38 cellular contexts compared by ENCODE assay signal in genomic region chr20:6674831-6675230, GRCh38.
"Had no signal": no experiment of that assay in that cellular context is flagged by ENCODE, and none has a peak within 500 bp of the region (broad histone marks: within the 10 kb centered on the region; RNA-seq: fewer than 3 reads in every experiment).

No MANE protein-coding gene starts in this region.

- H3K27ac ChIP-seq: ascending aorta, cardiac muscle cell, VCaP had no signal

- H3K4me1 ChIP-seq: ascending aorta had no signal

- H3K9me3 Mint-ChIP-seq: activated B cell treated with CpG ODN at 0.5 μM for 24 hours; activated CD4-positive, alpha-beta T cell treated with anti-CD3 and anti-CD28 coated beads, Interleukin-2, amount 10 ng/mL, durations not matched to agents 24 days and 14 days; activated CD8-positive, alpha-beta T cell treated with anti-CD3 and anti-CD28 coated beads for 36 hours; activated naive CD4-positive, alpha-beta T cell treated with anti-CD3 and anti-CD28 coated beads, Interleukin-2, amount 50 U/mL, for 24 hours; activated naive CD8-positive, alpha-beta T cell treated with anti-CD3 and anti-CD28 coated beads, Interleukin-2, amount 10 ng/mL, durations not matched to agents 7 days and 5 days; activated T-helper 2 cell treated with anti-CD3 and anti-CD28 coated beads, Interferon-gamma antibody, Interleukin-2, Interleukin-4, amounts not matched to agents 10 μg/mL and 5 μg/mL and 100 μg/mL, durations not matched to agents 14 hours and 24 hours and 36 hours; brain; T-helper 1 cell treated with Interleukin-12 subunit alpha and Interleukin-12 subunit beta and Interleukin-4 antibody, amounts not matched to agents 30 μg/mL and 1 μg/mL, for 36 hours had no signal

- H3K9me3 ChIP-seq: ascending aorta had no signal

- H3K4me1 Mint-ChIP-seq: activated B cell treated with CpG ODN at 0.5 μM for 24 hours; activated CD4-positive, alpha-beta T cell treated with anti-CD3 and anti-CD28 coated beads, Interleukin-2, amount 10 ng/mL, durations not matched to agents 24 days and 14 days; activated CD8-positive, alpha-beta memory T cell treated with anti-CD3 and anti-CD28 coated beads, Interleukin-2, amount 10 ng/mL, durations not matched to agents 7 days and 5 days; activated naive CD4-positive, alpha-beta T cell treated with anti-CD3 and anti-CD28 coated beads, Interleukin-2, amount 10 ng/mL, durations not matched to agents 7 days and 5 days; activated naive CD4-positive, alpha-beta T cell treated with anti-CD3 and anti-CD28 coated beads, Interleukin-2, amount 50 U/mL, for 24 hours; activated naive CD8-positive, alpha-beta T cell treated with anti-CD3 and anti-CD28 coated beads, Interleukin-2, amount 10 ng/mL, durations not matched to agents 7 days and 5 days; activated naive CD8-positive, alpha-beta T cell treated with anti-CD3 and anti-CD28 coated beads, Interleukin-2, amount 50 U/mL, for 24 hours; brain; central memory CD8-positive, alpha-beta T cell had no signal

- H3K27me3 ChIP-seq: ascending aorta, cardiac muscle cell had no signal

- FAIRE-seq: bronchial epithelial cell, TTC549 had no signal

- H3K27me3 Mint-ChIP-seq: activated B cell treated with CpG ODN at 0.5 μM for 24 hours; activated CD4-positive, alpha-beta memory T cell treated with anti-CD3 and anti-CD28 coated beads for 36 hours; activated CD4-positive, alpha-beta T cell treated with anti-CD3 and anti-CD28 coated beads, Interleukin-2, amount 10 ng/mL, durations not matched to agents 24 days and 14 days; activated CD8-positive, alpha-beta memory T cell treated with anti-CD3 and anti-CD28 coated beads, Interleukin-2, amount 10 ng/mL, durations not matched to agents 7 days and 5 days; activated CD8-positive, alpha-beta T cell treated with anti-CD3 and anti-CD28 coated beads for 36 hours; activated naive CD4-positive, alpha-beta T cell treated with anti-CD3 and anti-CD28 coated beads, Interleukin-2, amount 10 ng/mL, durations not matched to agents 7 days and 5 days; activated naive CD4-positive, alpha-beta T cell treated with anti-CD3 and anti-CD28 coated beads, Interleukin-2, amount 50 U/mL, for 24 hours; activated naive CD8-positive, alpha-beta T cell treated with anti-CD3 and anti-CD28 coated beads, Interleukin-2, amount 10 ng/mL, durations not matched to agents 7 days and 5 days; activated naive CD8-positive, alpha-beta T cell treated with anti-CD3 and anti-CD28 coated beads, Interleukin-2, amount 50 U/mL, for 24 hours; activated T-cell treated with anti-CD3 and anti-CD28 coated beads, Interleukin-2, amount 50 U/mL, for 24 hours; central memory CD8-positive, alpha-beta T cell had no signal

- DNase-seq: activated B cell treated with CpG ODN at 0.5 μM for 24 hours; activated CD4-positive, alpha-beta memory T cell treated with anti-CD3 and anti-CD28 coated beads for 36 hours; activated CD4-positive, alpha-beta T cell treated with anti-CD3 and anti-CD28 coated beads for 4 hours; activated CD4-positive, alpha-beta T cell treated with anti-CD3 and anti-CD28 coated beads, Interleukin-2, amount 10 ng/mL, durations not matched to agents 24 days and 14 days; activated CD4-positive, alpha-beta T cell treated with anti-CD3 and anti-CD28 coated beads, Interleukin-2, amount 50 U/mL, for 1 hour; activated CD4-positive, alpha-beta T cell treated with anti-CD3 and anti-CD28 coated beads, Interleukin-2, amount 50 U/mL, for 4 hours; activated CD4-positive, CD25-positive, alpha-beta regulatory T cell treated with anti-CD3 and anti-CD28 coated beads, Interleukin-2, amount 50 U/mL, for 72 hours; activated CD8-positive, alpha-beta memory T cell treated with anti-CD3 and anti-CD28 coated beads for 24 hours; activated CD8-positive, alpha-beta memory T cell treated with anti-CD3 and anti-CD28 coated beads, Interleukin-2, amount 10 ng/mL, durations not matched to agents 7 days and 5 days; activated CD8-positive, alpha-beta memory T cell treated with anti-CD3 and anti-CD28 coated beads, Interleukin-2, amount 50 U/mL, for 48 hours; activated CD8-positive, alpha-beta T cell treated with anti-CD3 and anti-CD28 coated beads for 36 hours; activated effector memory CD4-positive, alpha-beta T cell treated with Interleukin-2 at 50 U/mL for 16 hours; activated gamma-delta T cell; activated naive CD4-positive, alpha-beta T cell treated with anti-CD3 and anti-CD28 coated beads, Interleukin-2, amount 10 ng/mL, durations not matched to agents 7 days and 5 days; activated naive CD4-positive, alpha-beta T cell treated with Interleukin-2 at 50 U/mL for 16 hours; activated naive CD8-positive, alpha-beta T cell treated with anti-CD3 and anti-CD28 coated beads, Interleukin-2, amount 10 ng/mL, durations not matched to agents 7 days and 5 days; activated naive CD8-positive, alpha-beta T cell treated with anti-CD3 and anti-CD28 coated beads, Interleukin-2, amount 50 U/mL, for 24 hours; activated T-cell treated with anti-CD3 and anti-CD28 coated beads, Interleukin-2, amount 50 U/mL, for 24 hours; activated T-cell treated with anti-CD3 and anti-CD28 coated beads, Interleukin-2, amount 50 U/mL, for 48 hours; amygdala; anterior cingulate cortex; caudate nucleus; cerebellar nuclear complex; T-helper 1 cell; T-helper 2 cell; T-helper 9 cell had no signal

- H3K27ac Mint-ChIP-seq: activated B cell treated with CpG ODN at 0.5 μM for 24 hours; activated CD4-positive, alpha-beta memory T cell treated with anti-CD3 and anti-CD28 coated beads for 36 hours; activated CD4-positive, alpha-beta T cell treated with anti-CD3 and anti-CD28 coated beads, Interleukin-2, amount 10 ng/mL, durations not matched to agents 24 days and 14 days; activated CD8-positive, alpha-beta memory T cell treated with anti-CD3 and anti-CD28 coated beads, Interleukin-2, amount 10 ng/mL, durations not matched to agents 7 days and 5 days; activated CD8-positive, alpha-beta T cell treated with anti-CD3 and anti-CD28 coated beads for 36 hours; activated naive CD4-positive, alpha-beta T cell treated with anti-CD3 and anti-CD28 coated beads, Interleukin-2, amount 10 ng/mL, durations not matched to agents 7 days and 5 days; activated naive CD4-positive, alpha-beta T cell treated with anti-CD3 and anti-CD28 coated beads, Interleukin-2, amount 50 U/mL, for 24 hours; activated naive CD8-positive, alpha-beta T cell; activated naive CD8-positive, alpha-beta T cell treated with anti-CD3 and anti-CD28 coated beads, Interleukin-2, amount 10 ng/mL, durations not matched to agents 7 days and 5 days; activated naive CD8-positive, alpha-beta T cell treated with anti-CD3 and anti-CD28 coated beads, Interleukin-2, amount 50 U/mL, for 24 hours; activated T-cell treated with anti-CD3 and anti-CD28 coated beads, Interleukin-2, amount 50 U/mL, for 24 hours; activated T-helper 2 cell treated with anti-CD3 and anti-CD28 coated beads, Interferon-gamma antibody, Interleukin-2, Interleukin-4, amounts not matched to agents 10 μg/mL and 5 μg/mL and 100 μg/mL, durations not matched to agents 14 hours and 24 hours and 36 hours; brain; T-helper 1 cell treated with Interleukin-12 subunit alpha and Interleukin-12 subunit beta and Interleukin-4 antibody, amounts not matched to agents 30 μg/mL and 1 μg/mL, for 36 hours; T-helper 2 cell treated with Interferon-gamma antibody and Interleukin-4, amounts not matched to agents 5 μg/mL and 100 μg/mL, for 36 hours had no signal

- H3K4me3 Mint-ChIP-seq: activated B cell treated with CpG ODN at 0.5 μM for 24 hours; activated CD4-positive, alpha-beta memory T cell treated with anti-CD3 and anti-CD28 coated beads for 36 hours; activated CD4-positive, alpha-beta T cell treated with anti-CD3 and anti-CD28 coated beads, Interleukin-2, amount 10 ng/mL, durations not matched to agents 24 days and 14 days; activated CD8-positive, alpha-beta memory T cell treated with anti-CD3 and anti-CD28 coated beads, Interleukin-2, amount 10 ng/mL, durations not matched to agents 7 days and 5 days; activated CD8-positive, alpha-beta T cell treated with anti-CD3 and anti-CD28 coated beads for 36 hours; activated naive CD4-positive, alpha-beta T cell treated with anti-CD3 and anti-CD28 coated beads, Interleukin-2, amount 10 ng/mL, durations not matched to agents 7 days and 5 days; activated naive CD4-positive, alpha-beta T cell treated with anti-CD3 and anti-CD28 coated beads, Interleukin-2, amount 50 U/mL, for 24 hours; activated naive CD8-positive, alpha-beta T cell; activated naive CD8-positive, alpha-beta T cell treated with anti-CD3 and anti-CD28 coated beads, Interleukin-2, amount 10 ng/mL, durations not matched to agents 7 days and 5 days; activated naive CD8-positive, alpha-beta T cell treated with anti-CD3 and anti-CD28 coated beads, Interleukin-2, amount 50 U/mL, for 24 hours; activated T-cell treated with anti-CD3 and anti-CD28 coated beads, Interleukin-2, amount 50 U/mL, for 24 hours; brain; central memory CD8-positive, alpha-beta T cell; T-helper 1 cell treated with Interleukin-12 subunit alpha and Interleukin-12 subunit beta and Interleukin-4 antibody, amounts not matched to agents 30 μg/mL and 1 μg/mL, for 36 hours; T-helper 2 cell treated with Interferon-gamma antibody and Interleukin-4, amounts not matched to agents 5 μg/mL and 100 μg/mL, for 36 hours had no signal

- H3K4me3 ChIP-seq: ascending aorta, cardiac muscle cell had no signal

- ATAC-seq: activated CD8-positive, alpha-beta memory T cell treated with anti-CD3 and anti-CD28 coated beads, Interleukin-2, amount 10 ng/mL, durations not matched to agents 7 days and 5 days; activated CD8-positive, alpha-beta T cell treated with anti-CD3 and anti-CD28 coated beads for 36 hours; activated naive CD8-positive, alpha-beta T cell treated with anti-CD3 and anti-CD28 coated beads, Interleukin-2, amount 50 U/mL, for 24 hours had no signal

- H3K36me3 Mint-ChIP-seq: activated CD4-positive, alpha-beta memory T cell treated with anti-CD3 and anti-CD28 coated beads for 36 hours; activated CD8-positive, alpha-beta memory T cell treated with anti-CD3 and anti-CD28 coated beads, Interleukin-2, amount 10 ng/mL, durations not matched to agents 7 days and 5 days; activated naive CD4-positive, alpha-beta T cell treated with anti-CD3 and anti-CD28 coated beads, Interleukin-2, amount 10 ng/mL, durations not matched to agents 7 days and 5 days; activated naive CD4-positive, alpha-beta T cell treated with anti-CD3 and anti-CD28 coated beads, Interleukin-2, amount 50 U/mL, for 24 hours; activated naive CD8-positive, alpha-beta T cell; activated naive CD8-positive, alpha-beta T cell treated with anti-CD3 and anti-CD28 coated beads, Interleukin-2, amount 10 ng/mL, durations not matched to agents 7 days and 5 days; brain had no signal

- H3K36me3 ChIP-seq: ascending aorta, cardiac muscle cell had no signal
